10 cellular contexts compared by ENCODE assay signal in genomic region chr20:24027229-24027628, GRCh38. TPM values are rescaled to one million over a fixed set of nuclear protein-coding genes. Genes with fewer than 3 reads are reported as not detected.
DNase-seq lines count a peak whose midpoint lies in the region; ATAC-seq, FAIRE-seq and TF ChIP-seq lines count a peak whose summit lies in the region.
"Had no signal": no experiment of that assay in that cellular context is flagged by ENCODE, and none has a peak within 500 bp of the region (broad histone marks: within the 10 kb centered on the region; RNA-seq: fewer than 3 reads in every experiment).

No MANE protein-coding gene starts in this region.

- peaks cover 7% of the 10 kb centered on the region for H3K36me3 Mint-ChIP-seq in MCF 10A (ENCODE audit: insufficient read depth, unreplicated experiment)

- H3K27me3 Mint-ChIP-seq in MCF 10A (ENCODE audit: insufficient read depth, unreplicated experiment): no peaks in the 10 kb centered on the region

- peak; percentile 62 for DNase-seq in activated CD4-positive, alpha-beta T cell treated with anti-CD3 and anti-CD28 coated beads, Interleukin-2, amount 50 U/mL, for 1 hour
- DNase-seq in endothelial cell of umbilical vein (ENCODE audit: low read depth, low spot score) (peak; percentile 90), MCF 10A (ENCODE audit: unreplicated experiment) (no peak), COR-L47 (lab: John Stamatoyannopoulos, UW) (no peak)
- peak; percentile 73 for DNase-seq in stimulated activated CD4-positive, alpha-beta T cell treated with anti-CD3 and anti-CD28 coated beads, Interleukin-15, amount 100 ng/mL, for 24 hours

- H2AFZ ChIP-seq in endothelial cell of umbilical vein (ENCODE audit: low read depth, low read length): peak overlapping the region; percentile 43

- BruUV-seq in endothelial cell of umbilical vein (replicated peaks; lab: Mats Ljungman, UMichigan) (no TSS peak), MCF 10A (replicated peaks; lab: Mats Ljungman, UMichigan) (no TSS peak)

- no peaks in the 10 kb centered on the region for H3K4me1 Mint-ChIP-seq in MCF 10A (ENCODE audit: insufficient read depth, unreplicated experiment)

- H3K4me3 ChIP-seq in BLaER1 (no peak overlapping the region), endothelial cell of umbilical vein (replicated peaks in 1 of 3; ENCODE audit: insufficient read depth in 1 of 3, low read depth in 1 of 3, low read length in 3 of 3) (no peak overlapping the region)
- H3K4me3 ChIP-seq: ovary had no signal

- peak; percentile 87 for FAIRE-seq in endothelial cell of umbilical vein (lab: Jason Lieb, UNC)
- FAIRE-seq: TTC549 had no signal

- TF ChIP-seq CTCF in endothelial cell of umbilical vein (IDR thresholded peaks at IDR 0.05; ENCODE audit: extremely low read depth in 1 of 2, insufficient read depth in 1 of 2, low read depth in 1 of 2, low read length in 2 of 2) (no peak), MCF 10A (IDR thresholded peaks at IDR 0.05; ENCODE audit: unreplicated experiment) (no peak)

- no peaks in the 10 kb centered on the region for H3K9me3 ChIP-seq in BLaER1
- no peaks in the 10 kb centered on the region for H3K9me3 ChIP-seq in endothelial cell of umbilical vein (replicated peaks; ENCODE audit: control insufficient read depth, insufficient read depth, low read length)
- H3K9me3 ChIP-seq: ovary had no signal

- H3K27me3 ChIP-seq in BLaER1: no peaks in the 10 kb centered on the region
- H3K27me3 ChIP-seq in endothelial cell of umbilical vein (ENCODE audit: control insufficient read depth in 2 of 2, insufficient read depth in 2 of 2, low read length in 2 of 2): no peaks in the 10 kb centered on the region
- H3K27me3 ChIP-seq: ovary had no signal

- H3K4me1 ChIP-seq in BLaER1: peaks cover 19% of the 10 kb centered on the region
- H3K4me1 ChIP-seq in endothelial cell of umbilical vein (ENCODE audit: control insufficient read depth, extremely low read depth, insufficient read depth, low read length): peaks cover 14% of the 10 kb centered on the region

- H3K9me1 ChIP-seq in endothelial cell of umbilical vein (replicated peaks; ENCODE audit: control insufficient read depth, extremely low read depth, insufficient read depth, low read length): no peaks in the 10 kb centered on the region

- H3K4me2 ChIP-seq in BLaER1: peak overlapping the region; percentile 58
- H3K4me2 ChIP-seq in endothelial cell of umbilical vein (ENCODE audit: insufficient read depth, low read length): peak overlapping the region; percentile 59

- no peaks in the 10 kb centered on the region for H3K79me2 ChIP-seq in endothelial cell of umbilical vein (ENCODE audit: control insufficient read depth, insufficient read depth, low read length)

- intact Hi-C loops in endothelial cell of umbilical vein (cut with micrococcal nuclease) (loop anchor here (1.0 to 10.0 kb wide), 4 partner anchors 10 to 334 kb away; no protein-coding TSS in a partner anchor), MCF 10A (cut with micrococcal nuclease) (no loop called here)

- H3K9ac ChIP-seq in BLaER1 (no peak overlapping the region), endothelial cell of umbilical vein (replicated peaks; ENCODE audit: extremely low read depth, insufficient read depth, low read length) (no peak overlapping the region)

- H4K20me1 ChIP-seq in BLaER1 (no peaks in the 10 kb centered on the region), endothelial cell of umbilical vein (replicated peaks; ENCODE audit: control insufficient read depth, extremely low read depth, insufficient read depth, low read length) (no peaks in the 10 kb centered on the region)

- peak; percentile 57 for ATAC-seq in HG03097 (IDR thresholded peaks at IDR 0.05; ENCODE audit: low FRiP score, unreplicated experiment)
- no peak for ATAC-seq in GM19023 (IDR thresholded peaks at IDR 0.05; ENCODE audit: unreplicated experiment)

- CTCF ChIA-PET in endothelial cell of umbilical vein (lab: Charles Lee): interaction anchor here (0.7 to 2.0 kb wide), 5 partner anchors 9 to 134 kb away, joined by 3 to 9 read pairs (median 3); no protein-coding TSS in a partner anchor
- CTCF ChIA-PET in MCF 10A (lab: Yijun Ruan, JAX): interaction anchor here (1.2 kb wide), 1 partner anchor 31 kb away, joined by 4 read pairs; no protein-coding TSS in a partner anchor

- no peaks in the 10 kb centered on the region for H3K36me3 ChIP-seq in BLaER1
- no peaks in the 10 kb centered on the region for H3K36me3 ChIP-seq in endothelial cell of umbilical vein (ENCODE audit: control insufficient read depth in 2 of 2, extremely low read depth in 1 of 2, insufficient read depth in 2 of 2, low read length in 2 of 2)
- H3K36me3 ChIP-seq: ovary had no signal

- no peak overlapping the region for H3K27ac Mint-ChIP-seq in MCF 10A (ENCODE audit: low read depth, unreplicated experiment)

- dilution Hi-C loops in endothelial cell of umbilical vein (cut with MboI; ENCODE audit: extremely low pct_ligation_motif_present, low sequenced_read_pairs): no loop called here

- H3K27ac ChIP-seq in BLaER1 (peak overlapping the region; percentile 18; the same call in 1 of the 2 replicates), endothelial cell of umbilical vein (ENCODE audit: insufficient read depth, low read depth, low read length) (peak overlapping the region; percentile 85)
- H3K27ac ChIP-seq: ovary had no signal

- POLR2A ChIA-PET in endothelial cell of umbilical vein (lab: Charles Lee): no interaction called here
- POLR2A ChIA-PET in MCF 10A (lab: Yijun Ruan, JAX): no interaction called here

- peaks cover 8% of the 10 kb centered on the region for H3K9me3 Mint-ChIP-seq in MCF 10A (ENCODE audit: unreplicated experiment)

- TF ChIP-seq POLR2A in endothelial cell of umbilical vein (IDR thresholded peaks at IDR 0.05; ENCODE audit: low read depth, low read length): peak; percentile 48

- H3K4me3 Mint-ChIP-seq in MCF 10A (ENCODE audit: unreplicated experiment): no peak overlapping the region

TF ChIP-seq in endothelial cell of umbilical vein, 7 proteins besides CTCF, POLR2A, EP300 and RAD21:
- peak; percentile 87 for TF ChIP-seq MAX (IDR thresholded peaks at IDR 0.05; ENCODE audit: insufficient read depth, insufficient read length)
- peak; percentile 74 for TF ChIP-seq MYC (IDR thresholded peaks at IDR 0.05; ENCODE audit: low read depth, low read length)
- TF ChIP-seq EZH2 (IDR thresholded peaks at IDR 0.05; ENCODE audit: borderline replicate concordance, low read depth, low read length, severe bottlenecking): no peak
- TF ChIP-seq POLR2AphosphoS5 (IDR thresholded peaks at IDR 0.05; ENCODE audit: insufficient read depth, low read depth, low read length): peak; percentile 30
- no peak for TF ChIP-seq GATA2 (IDR thresholded peaks at IDR 0.05; ENCODE audit: insufficient read depth, insufficient read length, low read depth, low read length)
- peak; percentile 62 for TF ChIP-seq FOS (IDR thresholded peaks at IDR 0.05; ENCODE audit: borderline replicate concordance, insufficient read depth, low read length)
- no peak for TF ChIP-seq JUN (IDR thresholded peaks at IDR 0.05; ENCODE audit: borderline replicate concordance, insufficient read depth, insufficient read length, low read depth)

RNA-seq across cellular contexts. Expression of gene GGTLC1, which starts 38.6 kb away (rescaled TPM):
- total RNA-seq in endothelial cell of umbilical vein (not detected in 2 replicates), MCF 10A (2022) (not detected in 2 replicates)
- polyA plus RNA-seq in endothelial cell of umbilical vein: not detected in 2 replicates
- polyA plus RNA-seq in endothelial cell of umbilical vein (2011; cell fraction: cytosol; rRNA removed): not detected in 2 replicates
- polyA plus RNA-seq in endothelial cell of umbilical vein (2011; cell fraction: nucleus; rRNA removed): not detected in 2 replicates
- polyA plus RNA-seq in endothelial cell of umbilical vein (2012): not detected in 2 replicates
- polyA minus RNA-seq in endothelial cell of umbilical vein: not detected in 2 replicates
- not detected for polyA minus RNA-seq in endothelial cell of umbilical vein (2011; cell fraction: cytosol; rRNA and poly(A)+ RNA removed)
- not detected in 2 replicates for polyA minus RNA-seq in endothelial cell of umbilical vein (2011; cell fraction: nucleus; rRNA and poly(A)+ RNA removed)
- total RNA-seq: ovary had no signal
- polyA plus RNA-seq: ovary had no signal

Comparison
In these comparisons a context has a peak if more than half of its experiments do, and no peak if none do; other contexts are left out.
1. DNase-seq: peak in activated CD4-positive, alpha-beta T cell treated with anti-CD3 and anti-CD28 coated beads, Interleukin-2, amount 50 U/mL, for 1 hour (single experiment), endothelial cell of umbilical vein (single experiment) and stimulated activated CD4-positive, alpha-beta T cell treated with anti-CD3 and anti-CD28 coated beads, Interleukin-15, amount 100 ng/mL, for 24 hours (single experiment); none in MCF 10A (single experiment) and COR-L47 (single experiment).